In genomic region chr17:13084420-13084819, GRCh38 we compare ENCODE assay signal across 24 cellular contexts.
"Had no signal": no experiment of that assay in that cellular context is flagged by ENCODE, and none has a peak within 500 bp of the region (broad histone marks: within the 10 kb centered on the region; RNA-seq: fewer than 3 reads in every experiment).

No MANE protein-coding gene starts in this region.

- H3K9me3 ChIP-seq: gastroesophageal sphincter, right atrium auricular region, suprapubic skin, tibial artery had no signal

- H3K9ac ChIP-seq: parathyroid adenoma had no signal

- H3K4me1 ChIP-seq: parathyroid adenoma, right atrium auricular region had no signal

- H3K36me3 ChIP-seq: gastroesophageal sphincter, right atrium auricular region, suprapubic skin, tibial artery had no signal

- H3K27ac ChIP-seq: gastroesophageal sphincter, hepatocyte, parathyroid adenoma, right atrium auricular region, suprapubic skin, tibial artery had no signal

- H3K36me3 Mint-ChIP-seq: activated naive CD8-positive, alpha-beta T cell; naive B cell had no signal

- H3K4me3 Mint-ChIP-seq: activated CD8-positive, alpha-beta T cell treated with anti-CD3 and anti-CD28 coated beads for 36 hours; activated naive CD8-positive, alpha-beta T cell; T-helper 1 cell treated with Interleukin-12 subunit alpha and Interleukin-12 subunit beta and Interleukin-4 antibody, amounts not matched to agents 30 μg/mL and 1 μg/mL, for 36 hours had no signal

- H3K4me3 ChIP-seq: gastroesophageal sphincter, hepatocyte, right atrium auricular region, smooth muscle cell, suprapubic skin, tibial artery had no signal

- DNase-seq: activated CD4-positive, alpha-beta T cell treated with anti-CD3 and anti-CD28 coated beads, Interleukin-2, amount 50 U/mL, for 1 hour; activated CD8-positive, alpha-beta T cell treated with anti-CD3 and anti-CD28 coated beads for 36 hours; activated effector memory CD4-positive, alpha-beta T cell treated with Interleukin-2 at 50 U/mL for 16 hours; activated naive CD4-positive, alpha-beta T cell treated with Interleukin-2 at 50 U/mL for 16 hours; activated T-cell treated with anti-CD3 and anti-CD28 coated beads, Interleukin-2, amount 50 U/mL, for 48 hours; anterior cingulate cortex; dermis blood vessel endothelial cell; effector CD4-positive, alpha-beta T cell; erythroblast; left cardiac atrium; left ventricle myocardium superior; naive B cell; stimulated activated CD4-positive, alpha-beta T cell treated with anti-CD3 and anti-CD28 coated beads, Interleukin-1b, Interleukin-23, amount 100 ng/mL, for 48 hours; stimulated activated naive CD4-positive, alpha-beta T cell; T1000; tibial artery had no signal

- H3K9me3 Mint-ChIP-seq: activated CD8-positive, alpha-beta T cell treated with anti-CD3 and anti-CD28 coated beads for 36 hours had no signal

- H3K27me3 ChIP-seq: hepatocyte, right atrium auricular region, suprapubic skin had no signal

- ATAC-seq: activated CD8-positive, alpha-beta T cell treated with anti-CD3 and anti-CD28 coated beads for 36 hours; gastroesophageal sphincter; left cardiac atrium; left ventricle myocardium superior had no signal

- H3K4me2 ChIP-seq: hepatocyte, smooth muscle cell had no signal

- H3K27ac Mint-ChIP-seq: activated CD8-positive, alpha-beta T cell treated with anti-CD3 and anti-CD28 coated beads for 36 hours; activated naive CD8-positive, alpha-beta T cell; T-helper 1 cell treated with Interleukin-12 subunit alpha and Interleukin-12 subunit beta and Interleukin-4 antibody, amounts not matched to agents 30 μg/mL and 1 μg/mL, for 36 hours had no signal
